ENCODE assay signal across 9 cellular contexts in genomic region chr11:2300936-2301630, GRCh38. TPM values are rescaled to one million over a fixed set of nuclear protein-coding genes. Genes with fewer than 3 reads are reported as not detected.
A peak's percentile ranks its signal among the peaks of the same experiment; 100 is the strongest.
DNase-seq lines count a peak whose midpoint lies in the region; ATAC-seq and TF ChIP-seq lines count a peak whose summit lies in the region.
"Had no signal": no experiment of that assay in that cellular context is flagged by ENCODE, and none has a peak within 500 bp of the region (broad histone marks: within the 10 kb centered on the region; RNA-seq: fewer than 3 reads in every experiment).

No MANE protein-coding gene starts in this region.

- H3K27ac ChIP-seq in esophagus muscularis mucosa (replicated peaks in 1 of 4) (peak overlapping the region in 1 of 4 donors; percentile 10), spleen (peak overlapping the region; percentile 74 to 95 (median 87))

- intact Hi-C loops in esophagus muscularis mucosa (cut with DNase I) (loop anchor here (10.0 kb wide), 1 partner anchor 234 kb away; no protein-coding TSS in a partner anchor), spleen (cut with DNase I; ENCODE audit: low total_unique reads) (loop anchor here (5.0 kb wide), 1 partner anchor 104 kb away; no protein-coding TSS in a partner anchor)

- TF ChIP-seq CTCF in GM13977 (IDR thresholded peaks at IDR 0.05; ENCODE audit: extremely low read depth, insufficient read depth, missing control alignments) (no peak), esophagus muscularis mucosa (IDR thresholded peaks at IDR 0.05) (no peak), spleen (IDR thresholded peaks at IDR 0.05 in 8 of 11, conservative IDR thresholded peaks at IDR 0.05 in 3 of 11) (no peak)

- no peak for TF ChIP-seq EP300 in esophagus muscularis mucosa (IDR thresholded peaks at IDR 0.05)

- peaks cover 0 to 10% (median 0%) of the 10 kb centered on the region in 4 donors for H3K27me3 ChIP-seq in esophagus muscularis mucosa
- H3K27me3 ChIP-seq in spleen (replicated peaks in 1 of 7), result no peaks in the 10 kb centered on the region

- ATAC-seq in HG03432 (IDR thresholded peaks at IDR 0.05; ENCODE audit: unreplicated experiment), result no peak
- ATAC-seq: gastroesophageal sphincter had no signal

- H3K9me3 ChIP-seq in esophagus muscularis mucosa (no peaks in the 10 kb centered on the region), spleen (no peaks in the 10 kb centered on the region)
- H3K9me3 ChIP-seq: gastroesophageal sphincter had no signal

- peak overlapping the region in 3 of 4 donors; percentile 7 to 28 (median 11) for H3K4me3 ChIP-seq in esophagus muscularis mucosa
- H3K4me3 ChIP-seq in spleen, result peak overlapping the region; percentile 7 to 73 (median 40)

- DNase-seq in GM13977 (ENCODE audit: low spot score) (peak; percentile 52), SKM-1 (lab: John Stamatoyannopoulos, UW; ENCODE audit: unreplicated experiment) (peak; percentile 7), esophagus muscularis mucosa (ENCODE audit: extremely low spot score) (peak; percentile 90), spleen (peak; percentile 85), occipital lobe (lab: John Stamatoyannopoulos, UW) (no peak), midbrain (lab: John Stamatoyannopoulos, UW) (no peak)
- DNase-seq: nephron progenitor cell had no signal

- H3K4me1 ChIP-seq in esophagus muscularis mucosa (peaks cover 33 to 43% (median 36%) of the 10 kb centered on the region in 4 donors), spleen (peaks cover 40 to 87% (median 73%) of the 10 kb centered on the region in 6 donors)

- in situ Hi-C loops in GM13977 (cut with MboI; ENCODE audit: low pct_unique_long_range_greater_than_20kb, low sequenced_read_pairs, unreplicated experiment), result no loop called here

- no peaks in the 10 kb centered on the region for H3K36me3 ChIP-seq in esophagus muscularis mucosa
- peaks cover 0 to 32% (median 0%) of the 10 kb centered on the region in 6 donors for H3K36me3 ChIP-seq in spleen
- H3K36me3 ChIP-seq: gastroesophageal sphincter had no signal

- TF ChIP-seq POLR2A in esophagus muscularis mucosa (IDR thresholded peaks at IDR 0.05; ENCODE audit: low read depth), result no peak
- TF ChIP-seq POLR2A in spleen (IDR thresholded peaks at IDR 0.05), result no peak

- WGBS in esophagus muscularis mucosa, result 63% methylated on average over 24 of the region's 24 CpGs
- WGBS in spleen, 5 donors, result 27 to 53% (median 39%) methylated on average over 14 to 24 of the region's 24 CpGs

RNA-seq across cellular contexts. Expression of gene C11orf21, which starts 0.6 kb away (rescaled TPM):
- total RNA-seq in esophagus muscularis mucosa (1 to 10 TPM in 1 of 4 donors, under 1 TPM in 2, not detected in 1; 0.29 to 1.2 (median 0.83) TPM), spleen (10 to 100 TPM; 10.6 to 24.9 (median 18.1) TPM), occipital lobe (0.16 TPM)
- 10 to 100 TPM in 1 of 3 donors, 1 to 10 TPM in 2; 8.6 to 12.1 (median 8.9) TPM for polyA plus RNA-seq in spleen

RNA-seq across cellular contexts. Expression of gene TSPAN32, which starts 0.7 kb away (rescaled TPM):
- total RNA-seq in esophagus muscularis mucosa (1 to 10 TPM in 2 of 4 donors, under 1 TPM in 1, not detected in 1; 0.52 to 3.5 (median 1.2) TPM), spleen (10 to 100 TPM; 10.6 to 21.0 (median 17.6) TPM), occipital lobe (not detected)
- polyA plus RNA-seq in spleen, result 10 to 100 TPM; 11.2 to 21.8 (median 14.1) TPM

RNA-seq across cellular contexts. Expression of gene ASCL2, which starts 30.7 kb away (rescaled TPM):
- total RNA-seq in esophagus muscularis mucosa (under 1 TPM in 3 of 4 donors, not detected in 1; 0.32 to 0.83 (median 0.42) TPM), spleen (1 to 10 TPM; 1.9 to 3.0 (median 2.3) TPM), occipital lobe (1.4 TPM)
- 1 to 10 TPM in 1 of 3 donors, under 1 TPM in 2; 0.68 to 1.3 (median 0.93) TPM for polyA plus RNA-seq in spleen

Comparison
In these comparisons a context has a peak if more than half of its experiments do, and no peak if none do; other contexts are left out.
1. DNase-seq: peak in GM13977 (single experiment), SKM-1 (single experiment), esophagus muscularis mucosa (single experiment) and spleen (single experiment); none in occipital lobe (single experiment) and midbrain (single experiment).
2. RNA of gene C11orf21, which starts 0.6 kb away (total RNA-seq): 10.6 to 24.9 TPM in spleen; 0.29 to 1.2 TPM in esophagus muscularis mucosa and 0.16 TPM in occipital lobe (single experiment); every median in the first group is over 4 times any median in the second.